8 cellular contexts compared by ENCODE assay signal in genomic region chr4:48343035-48343434, GRCh38. TPM values are rescaled to one million over a fixed set of nuclear protein-coding genes. Genes with fewer than 3 reads are reported as not detected.
DNase-seq lines count a peak whose midpoint lies in the region; ATAC-seq, FAIRE-seq and TF ChIP-seq lines count a peak whose summit lies in the region.

No MANE protein-coding gene starts in this region.

- H3K27me3 ChIP-seq in HUES48 (ENCODE audit: control insufficient read depth, insufficient read depth, low read length), result no peaks in the 10 kb centered on the region
- no peaks in the 10 kb centered on the region for H3K27me3 ChIP-seq in mononuclear cell (ENCODE audit: insufficient read depth, low read length)

- H3K9ac ChIP-seq in HUES48 (ENCODE audit: low read depth, low read length), result no peak overlapping the region

- no peak for TF ChIP-seq POLR2A in A549 (IDR thresholded peaks at IDR 0.05; ENCODE audit: low read length)

- H3K27ac Mint-ChIP-seq in brain, result peak overlapping the region; percentile 25 to 100 (median 99)

- POLR2A ChIA-PET in A549 (lab: Yijun Ruan, JAX), result no interaction called here

- TF ChIP-seq CTCF in A549 (IDR thresholded peaks at IDR 0.05) (no peak), brain (conservative IDR thresholded peaks at IDR 0.05) (no peak)

- ATAC-seq in A549, result no peak
- ATAC-seq in HG02763 (IDR thresholded peaks at IDR 0.05; ENCODE audit: unreplicated experiment), result no peak

- H3K4me2 ChIP-seq in A549, result peak overlapping the region; percentile 93

- no peak for TF ChIP-seq EP300 in A549 (IDR thresholded peaks at IDR 0.05)

- no peak for DNase-seq in A549 (ENCODE audit: low read depth in 1 of 2, low spot score in 1 of 2)
- no peak for DNase-seq in iPS-NIHi7 (ENCODE audit: extremely low spot score)
- no peak for DNase-seq in stimulated activated CD4-positive, alpha-beta T cell treated with anti-CD3 and anti-CD28 coated beads, Interleukin-1b, Interleukin-23, amount 100 ng/mL, for 48 hours
- no peak for DNase-seq in pons (ENCODE audit: low spot score)

- H3K9me3 Mint-ChIP-seq in brain, result no peaks in the 10 kb centered on the region

- peak overlapping the region; percentile 98; the same call in 1 of the 3 replicates for H3K4me3 ChIP-seq in A549
- H3K4me3 ChIP-seq in HUES48 (ENCODE audit: low read depth, low read length), result peak overlapping the region; percentile 93
- H3K4me3 ChIP-seq in mononuclear cell (ENCODE audit: low read length), result peak overlapping the region; percentile 83

- H3K9me3 ChIP-seq in A549 (no peaks in the 10 kb centered on the region), HUES48 (ENCODE audit: control insufficient read depth, insufficient read depth, low read length) (no peaks in the 10 kb centered on the region), mononuclear cell (ENCODE audit: low read depth, low read length) (no peaks in the 10 kb centered on the region)

- H3K27ac ChIP-seq in A549 (no peak overlapping the region), HUES48 (ENCODE audit: low read depth, low read length) (no peak overlapping the region)

- H3K36me3 Mint-ChIP-seq in brain, result peaks cover 8% of the 10 kb centered on the region

- FAIRE-seq in A549 (lab: Jason Lieb, UNC), result no peak

- H3K4me3 Mint-ChIP-seq in brain, result peak overlapping the region; percentile 96 to 100 (median 99)

- H3K4me1 ChIP-seq in A549 (peaks cover 24% of the 10 kb centered on the region), HUES48 (ENCODE audit: control insufficient read depth, insufficient read depth, low read length) (peaks cover 35% of the 10 kb centered on the region), mononuclear cell (ENCODE audit: insufficient read depth, low read length) (peaks cover 36% of the 10 kb centered on the region)

- CTCF ChIA-PET in A549 (lab: Yijun Ruan, JAX), result no interaction called here

- peaks cover 13% of the 10 kb centered on the region for H3K27me3 Mint-ChIP-seq in brain

- 60% methylated on average over 3 of the region's 3 CpGs for WGBS in A549 (ENCODE audit: missing lambda C conversion rate)

- H3K36me3 ChIP-seq in HUES48 (ENCODE audit: control insufficient read depth, insufficient read depth, low read length), result no peaks in the 10 kb centered on the region

- peaks cover 67% of the 10 kb centered on the region for H3K4me1 Mint-ChIP-seq in brain

- no peak for TF ChIP-seq RAD21 in A549 (conservative IDR thresholded peaks at IDR 0.05 in 1 of 2, IDR thresholded peaks at IDR 0.05 in 1 of 2)

TF ChIP-seq in A549, 52 proteins besides CTCF, POLR2A, EP300 and RAD21:
- TF ChIP-seq CHD2 (IDR thresholded peaks at IDR 0.05; ENCODE audit: low read length, partially characterized antibody) (no peak), PHF8 (IDR thresholded peaks at IDR 0.05; ENCODE audit: borderline replicate concordance, low read depth) (no peak), RNF2 (IDR thresholded peaks at IDR 0.05; ENCODE audit: borderline replicate concordance, low read depth) (no peak), EHF (CRISPR knock-in tag; IDR thresholded peaks at IDR 0.05) (no peak), HMGXB4 (CRISPR knock-in tag; IDR thresholded peaks at IDR 0.05; ENCODE audit: borderline replicate concordance) (no peak), FOSB (CRISPR knock-in tag; IDR thresholded peaks at IDR 0.05) (no peak), HOXB13 (CRISPR knock-in tag; IDR thresholded peaks at IDR 0.05; ENCODE audit: low read depth) (no peak), POLR2AphosphoS2 (conservative IDR thresholded peaks at IDR 0.05; ENCODE audit: low read length) (no peak), KDM1A (IDR thresholded peaks at IDR 0.05; ENCODE audit: low read depth) (no peak), MAZ (IDR thresholded peaks at IDR 0.05; ENCODE audit: borderline replicate concordance, low read depth, low read length) (no peak)

RNA-seq across cellular contexts. Expression of gene SLAIN2, which starts 1.7 kb away (rescaled TPM):
- polyA plus RNA-seq in A549 (2011; rRNA removed) (14.4 and 25.4 TPM in 2 replicates), A549 (2017; fragmentation: RNase III; extraction: RNeasy Plus Mini Kit Qiagen cat#74134 plus additional on column Dnase treatment) (13.7 to 14.8 TPM (median 14.6 TPM) in 3 replicates), brain (ENCODE audit: insufficient read depth, low read depth, low replicate concordance) (20.3 TPM)
- 7.6 and 12.4 TPM in 2 replicates for polyA plus RNA-seq in A549 (2012; cell fraction: cytosol; rRNA removed)
- polyA plus RNA-seq in A549 (2012; cell fraction: nucleus; rRNA removed), result 5.3 and 6.2 TPM in 2 replicates
- 8.1 and 11.9 TPM in 2 replicates for polyA minus RNA-seq in A549 (2011; rRNA and poly(A)+ RNA removed)
- total RNA-seq in mononuclear cell, result 83.7 TPM
